1 cellular context compared by ENCODE assay signal in genomic region chr7:24755096-24755495, GRCh38.
A peak's percentile ranks its signal among the peaks of the same experiment; 100 is the strongest.
TF ChIP-seq lines count a peak whose summit lies in the region.

No MANE protein-coding gene starts in this region.

TF ChIP-seq in GM12878, 131 proteins besides CTCF, POLR2A, EP300 and RAD21 (continued from another document):
- TF ChIP-seq PKNOX1 (IDR thresholded peaks at IDR 0.05) (peak; percentile 93), BCL11A (IDR thresholded peaks at IDR 0.05; ENCODE audit: low read depth, low read length) (no peak), ATF7 (IDR thresholded peaks at IDR 0.05; ENCODE audit: low read depth) (no peak), PBX3 (IDR thresholded peaks at IDR 0.05; ENCODE audit: insufficient replicate concordance, low read depth, low read length) (peak; percentile 50), SUZ12 (IDR thresholded peaks at IDR 0.05; ENCODE audit: unreplicated experiment) (no peak), PRDM15 (CRISPR knock-in tag; IDR thresholded peaks at IDR 0.05) (no peak), ZSCAN29 (IDR thresholded peaks at IDR 0.05) (no peak), ZNF217 (IDR thresholded peaks at IDR 0.05) (no peak), FOXM1 (IDR thresholded peaks at IDR 0.05; ENCODE audit: low read depth, low read length) (no peak), SPI1 (IDR thresholded peaks at IDR 0.05; ENCODE audit: borderline replicate concordance, insufficient read depth, low read depth, low read length) (no peak), IRF4 (IDR thresholded peaks at IDR 0.05; ENCODE audit: low read depth, low read length) (no peak)
